ENCODE assay signal across 1 cellular context in genomic region chr4:40550900-40551546, GRCh38.
TF ChIP-seq lines count a peak whose summit lies in the region.

No MANE protein-coding gene starts in this region.

TF ChIP-seq in HepG2, 621 proteins besides CTCF, POLR2A, EP300 and RAD21 (continued from another document):
- TF ChIP-seq ZNF362 (CRISPR knock-in tag; IDR thresholded peaks at IDR 0.05; ENCODE audit: borderline replicate concordance) (peak; percentile 16; the same call in 1 of the 2 replicates), HMGXB4 (CRISPR knock-in tag; IDR thresholded peaks at IDR 0.05; ENCODE audit: borderline replicate concordance in 1 of 2, low read depth in 1 of 2) (0 out of 4 replicates have a peak, but pooled peaks of 1 of the 2 experiments have one; percentile 21), MAX (IDR thresholded peaks at IDR 0.05) (no peak), CC2D1A (CRISPR knock-in tag; IDR thresholded peaks at IDR 0.05) (no peak), ZNF775 (CRISPR knock-in tag; IDR thresholded peaks at IDR 0.05; ENCODE audit: borderline replicate concordance) (no peak)
TF ChIP-seq in HepG2: peak in this region for 7.
